In the genomic region with DNA sequence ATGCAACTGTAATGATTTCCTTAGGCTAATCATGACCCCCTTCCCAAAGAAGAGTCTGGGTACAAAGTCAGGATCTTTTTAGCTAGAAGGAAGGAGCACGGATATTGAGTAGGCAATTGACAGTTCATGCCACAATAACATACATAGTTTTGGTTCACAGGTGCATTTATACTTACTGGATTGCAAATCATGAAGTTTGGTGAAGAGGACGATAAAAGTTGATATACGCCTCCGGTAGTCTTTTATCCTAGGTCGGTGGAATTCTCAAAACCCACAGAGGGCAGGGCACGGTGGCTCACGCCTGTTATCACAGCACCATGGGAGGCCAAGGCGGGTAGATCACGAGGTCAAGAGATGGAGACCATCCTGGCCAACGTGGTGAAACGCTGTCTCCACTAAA, we compare ENCODE assay signal across 2 cellular contexts.
"Had no signal": no experiment of that assay in that cellular context is flagged by ENCODE, and none has a peak within 500 bp of the region (broad histone marks: within the 10 kb centered on the region; RNA-seq: fewer than 3 reads in every experiment).

No MANE protein-coding gene starts in this region.

- DNase-seq: GDM1, GF-D8 had no signal
